ENCODE assay signal across 1 cellular context in genomic region chr4:128025319-128025718, GRCh38.
TF ChIP-seq lines count a peak whose summit lies in the region.

No MANE protein-coding gene starts in this region.

TF ChIP-seq in SK-N-SH, 30 proteins besides CTCF, POLR2A, EP300 and RAD21 (continued from another document):
- no peak for TF ChIP-seq YY1 (IDR thresholded peaks at IDR 0.05; ENCODE audit: low read depth)
